Comparison of ENCODE assay signal across 1 cellular context in the genomic region with DNA sequence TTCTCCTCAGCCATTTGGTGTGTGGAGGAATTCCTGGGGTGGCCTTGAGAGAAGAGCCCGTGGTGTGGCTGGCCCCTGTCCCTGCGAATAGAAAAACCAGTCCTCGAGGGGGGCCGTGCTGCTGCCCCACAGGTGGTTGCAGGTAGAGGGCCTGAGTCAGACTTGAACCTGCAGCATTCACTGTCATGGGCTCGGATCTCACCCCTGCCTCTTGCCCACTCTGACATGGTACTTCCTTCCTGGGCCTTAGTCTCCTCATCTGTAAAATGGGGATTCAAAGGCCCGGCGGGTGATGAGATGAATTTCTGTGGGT.
A peak's percentile ranks its signal among the peaks of the same experiment; 100 is the strongest.
TF ChIP-seq lines count a peak whose summit lies in the region.

No MANE protein-coding gene starts in this region.

TF ChIP-seq in K562, 482 proteins besides CTCF, POLR2A, EP300 and RAD21 (continued from another document):
- TF ChIP-seq POLR2G (IDR thresholded peaks at IDR 0.05; ENCODE audit: low read depth, low read length), result 0 out of 2 replicates have a peak, but pooled peaks have one; percentile 8
